2 cellular contexts compared by ENCODE assay signal in genomic region chr9:111943746-111944145, GRCh38.
TF ChIP-seq lines count a peak whose summit lies in the region.

No MANE protein-coding gene starts in this region.

TF ChIP-seq in IMR-90, 13 proteins besides CTCF, POLR2A, EP300 and RAD21:
- TF ChIP-seq ELK1 (IDR thresholded peaks at IDR 0.05; ENCODE audit: borderline replicate concordance, low read depth, low read length) (no peak), MAFK (IDR thresholded peaks at IDR 0.05; ENCODE audit: low read depth, low read length) (no peak), RFX5 (IDR thresholded peaks at IDR 0.05; ENCODE audit: low read depth, low read length) (no peak), BHLHE40 (IDR thresholded peaks at IDR 0.05; ENCODE audit: low read depth, low read length) (no peak), USF2 (IDR thresholded peaks at IDR 0.05; ENCODE audit: low read depth, low read length) (no peak), SMC3 (IDR thresholded peaks at IDR 0.05; ENCODE audit: low read depth, low read length) (no peak), NFE2L2 (IDR thresholded peaks at IDR 0.05; ENCODE audit: low read depth, low read length) (no peak), MXI1 (IDR thresholded peaks at IDR 0.05; ENCODE audit: borderline replicate concordance, low read depth, low read length) (no peak), MAZ (IDR thresholded peaks at IDR 0.05; ENCODE audit: borderline replicate concordance, low read depth, low read length) (no peak), FOS (IDR thresholded peaks at IDR 0.05; ENCODE audit: low read depth, low read length) (no peak), CHD1 (IDR thresholded peaks at IDR 0.05; ENCODE audit: low read depth, low read length) (no peak)

TF ChIP-seq in GM12878, 131 proteins besides CTCF, POLR2A, EP300 and RAD21:
- TF ChIP-seq NR2F1 (conservative IDR thresholded peaks at IDR 0.05) (0 out of 2 replicates have a peak, but pooled peaks have one; percentile 15), STAT1 (conservative IDR thresholded peaks at IDR 0.05) (no peak)
